ENCODE assay signal across 17 cellular contexts in genomic region chr11:112785717-112786116, GRCh38.
DNase-seq lines count a peak whose midpoint lies in the region; ATAC-seq lines count a peak whose summit lies in the region.
"Had no signal": no experiment of that assay in that cellular context is flagged by ENCODE, and none has a peak within 500 bp of the region (broad histone marks: within the 10 kb centered on the region; RNA-seq: fewer than 3 reads in every experiment).

No MANE protein-coding gene starts in this region.

- DNase-seq in AG20443 (ENCODE audit: low spot score) (peak; percentile 83), amniotic epithelial cell (ENCODE audit: low read depth) (peak; percentile 56), fibroblast of the conjunctiva (ENCODE audit: low read depth) (peak; percentile 31)
- no peak for DNase-seq in stimulated activated naive B cell treated with anti-CD40 and anti-IgM and Interleukin-4, amounts not matched to agents 10 μg/mL and 1 μg/mL and 100 μg/mL, for 72 hours
- no peak for DNase-seq in T-helper 2 cell treated with Interferon-gamma antibody and Interleukin-4, amounts not matched to agents 5 μg/mL and 100 μg/mL, for 36 hours (ENCODE audit: low spot score)
- no peak for DNase-seq in activated effector memory CD4-positive, alpha-beta T cell treated with anti-CD3 and anti-CD28 coated beads, Interleukin-2, amount 50 U/mL, for 16 hours
- DNase-seq: activated CD4-positive, CD25-positive, alpha-beta regulatory T cell; activated naive CD8-positive, alpha-beta T cell treated with anti-CD3 and anti-CD28 coated beads, Interleukin-2, amount 50 U/mL, for 24 hours; activated T-cell treated with anti-CD3 and anti-CD28 coated beads for 4 hours; effector CD4-positive, alpha-beta T cell; KBM-7; kidney glomerular epithelial cell; NCI-H1694 treated with DMSO at 0.1 percent for 48 hours had no signal

- H3K4me1 Mint-ChIP-seq in stimulated activated naive B cell treated with anti-CD40 and anti-IgM and Interleukin-4, amounts not matched to agents 10 μg/mL and 1 μg/mL and 100 μg/mL, for 72 hours: no peaks in the 10 kb centered on the region
- H3K4me1 Mint-ChIP-seq in T-helper 2 cell treated with Interferon-gamma antibody and Interleukin-4, amounts not matched to agents 5 μg/mL and 100 μg/mL, for 36 hours (ENCODE audit: low read depth): no peaks in the 10 kb centered on the region
- H3K4me1 Mint-ChIP-seq: activated naive CD8-positive, alpha-beta T cell treated with anti-CD3 and anti-CD28 coated beads, Interleukin-2, amount 50 U/mL, for 24 hours had no signal

- no peak overlapping the region for H3K4me3 ChIP-seq in rectal smooth muscle tissue (ENCODE audit: low read length)

- H3K36me3 ChIP-seq in rectal smooth muscle tissue (ENCODE audit: control insufficient read depth, insufficient read depth, low read length): no peaks in the 10 kb centered on the region
- H3K36me3 ChIP-seq: tibial artery had no signal

- H3K4me1 ChIP-seq in rectal smooth muscle tissue (ENCODE audit: control insufficient read depth, insufficient read depth, low read length): peaks cover 19% of the 10 kb centered on the region

- H3K9me3 Mint-ChIP-seq in stimulated activated naive B cell treated with anti-CD40 and anti-IgM and Interleukin-4, amounts not matched to agents 10 μg/mL and 1 μg/mL and 100 μg/mL, for 72 hours: peaks cover 0 to 2% of the 10 kb centered on the region in 2 donors
- no peaks in the 10 kb centered on the region for H3K9me3 Mint-ChIP-seq in T-helper 2 cell treated with Interferon-gamma antibody and Interleukin-4, amounts not matched to agents 5 μg/mL and 100 μg/mL, for 36 hours
- H3K9me3 Mint-ChIP-seq: activated naive CD8-positive, alpha-beta T cell treated with anti-CD3 and anti-CD28 coated beads, Interleukin-2, amount 50 U/mL, for 24 hours; natural killer cell treated with Interleukin-12 subunit alpha and Interleukin-12 subunit beta and Interleukin-15 and Interleukin-18, amount 100 ng/mL, for 72 hours had no signal

- peak overlapping the region; percentile 33 for H3K27ac ChIP-seq in rectal smooth muscle tissue (ENCODE audit: low read depth, low read length)

- no peak overlapping the region for H3K4me3 Mint-ChIP-seq in stimulated activated naive B cell treated with anti-CD40 and anti-IgM and Interleukin-4, amounts not matched to agents 10 μg/mL and 1 μg/mL and 100 μg/mL, for 72 hours
- H3K4me3 Mint-ChIP-seq in T-helper 2 cell treated with Interferon-gamma antibody and Interleukin-4, amounts not matched to agents 5 μg/mL and 100 μg/mL, for 36 hours: no peak overlapping the region
- H3K4me3 Mint-ChIP-seq: activated naive CD8-positive, alpha-beta T cell treated with anti-CD3 and anti-CD28 coated beads, Interleukin-2, amount 50 U/mL, for 24 hours; natural killer cell treated with Interleukin-12 subunit alpha and Interleukin-12 subunit beta and Interleukin-15 and Interleukin-18, amount 100 ng/mL, for 72 hours had no signal

- H3K36me3 Mint-ChIP-seq in stimulated activated naive B cell treated with anti-CD40 and anti-IgM and Interleukin-4, amounts not matched to agents 10 μg/mL and 1 μg/mL and 100 μg/mL, for 72 hours: no peaks in the 10 kb centered on the region
- no peaks in the 10 kb centered on the region for H3K36me3 Mint-ChIP-seq in T-helper 2 cell treated with Interferon-gamma antibody and Interleukin-4, amounts not matched to agents 5 μg/mL and 100 μg/mL, for 36 hours (ENCODE audit: low read depth)
- H3K36me3 Mint-ChIP-seq: natural killer cell treated with Interleukin-12 subunit alpha and Interleukin-12 subunit beta and Interleukin-15 and Interleukin-18, amount 100 ng/mL, for 72 hours had no signal

- no peak overlapping the region for H3K9ac ChIP-seq in rectal smooth muscle tissue (ENCODE audit: low read length)

- H3K27me3 Mint-ChIP-seq in stimulated activated naive B cell treated with anti-CD40 and anti-IgM and Interleukin-4, amounts not matched to agents 10 μg/mL and 1 μg/mL and 100 μg/mL, for 72 hours: peaks cover 5 to 7% of the 10 kb centered on the region in 2 donors
- H3K27me3 Mint-ChIP-seq in T-helper 2 cell treated with Interferon-gamma antibody and Interleukin-4, amounts not matched to agents 5 μg/mL and 100 μg/mL, for 36 hours (ENCODE audit: low read depth): no peaks in the 10 kb centered on the region

- no peak for ATAC-seq in GM19452 (IDR thresholded peaks at IDR 0.05; ENCODE audit: unreplicated experiment)
- no peak for ATAC-seq in stimulated activated naive B cell treated with anti-CD40 and anti-IgM and Interleukin-4, amounts not matched to agents 10 μg/mL and 1 μg/mL and 100 μg/mL, for 72 hours (replicated peaks)
- ATAC-seq: activated naive CD8-positive, alpha-beta T cell treated with anti-CD3 and anti-CD28 coated beads, Interleukin-2, amount 50 U/mL, for 24 hours; natural killer cell treated with Interleukin-12 subunit alpha and Interleukin-12 subunit beta and Interleukin-15 and Interleukin-18, amount 100 ng/mL, for 72 hours had no signal

- H3K27me3 ChIP-seq in rectal smooth muscle tissue (ENCODE audit: control insufficient read depth, insufficient read depth, low read length): no peaks in the 10 kb centered on the region
- H3K27me3 ChIP-seq: tibial artery had no signal

- H3K27ac Mint-ChIP-seq in stimulated activated naive B cell treated with anti-CD40 and anti-IgM and Interleukin-4, amounts not matched to agents 10 μg/mL and 1 μg/mL and 100 μg/mL, for 72 hours: no peak overlapping the region
- H3K27ac Mint-ChIP-seq in T-helper 2 cell treated with Interferon-gamma antibody and Interleukin-4, amounts not matched to agents 5 μg/mL and 100 μg/mL, for 36 hours: no peak overlapping the region
- H3K27ac Mint-ChIP-seq: activated naive CD8-positive, alpha-beta T cell treated with anti-CD3 and anti-CD28 coated beads, Interleukin-2, amount 50 U/mL, for 24 hours; natural killer cell treated with Interleukin-12 subunit alpha and Interleukin-12 subunit beta and Interleukin-15 and Interleukin-18, amount 100 ng/mL, for 72 hours had no signal

Comparison
In these comparisons a context has a peak if more than half of its experiments do, and no peak if none do; other contexts are left out.
1. DNase-seq: peak in AG20443 (single experiment), amniotic epithelial cell (single experiment) and fibroblast of the conjunctiva (single experiment); none in stimulated activated naive B cell treated with anti-CD40 and anti-IgM and Interleukin-4, amounts not matched to agents 10 μg/mL and 1 μg/mL and 100 μg/mL, for 72 hours (single experiment), T-helper 2 cell treated with Interferon-gamma antibody and Interleukin-4, amounts not matched to agents 5 μg/mL and 100 μg/mL, for 36 hours (single experiment) and activated effector memory CD4-positive, alpha-beta T cell treated with anti-CD3 and anti-CD28 coated beads, Interleukin-2, amount 50 U/mL, for 16 hours (single experiment).